8 cellular contexts compared by ENCODE assay signal in genomic region chr22:46791201-46791731, GRCh38. TPM values are rescaled to one million over a fixed set of nuclear protein-coding genes. Genes with fewer than 3 reads are reported as not detected.
DNase-seq lines count a peak whose midpoint lies in the region; ATAC-seq and TF ChIP-seq lines count a peak whose summit lies in the region.

No MANE protein-coding gene starts in this region.

- H3K27ac ChIP-seq in KOPT-K1 (ENCODE audit: low read depth, low read length, poor library complexity, severe bottlenecking) (peak overlapping the region; percentile 76), suprapubic skin (peak overlapping the region; percentile 11), WERI-Rb-1 (no peak overlapping the region)

- peaks cover 2% of the 10 kb centered on the region for H3K9me3 ChIP-seq in KOPT-K1 (ENCODE audit: insufficient read depth, low read length, poor library complexity, severe bottlenecking)
- H3K9me3 ChIP-seq in suprapubic skin, result no peaks in the 10 kb centered on the region
- H3K9me3 ChIP-seq in WERI-Rb-1 (ENCODE audit: severe bottlenecking), result no peaks in the 10 kb centered on the region

- peak overlapping the region; percentile 80 for H3K4me3 Mint-ChIP-seq in activated CD4-positive, alpha-beta memory T cell treated with anti-CD3 and anti-CD28 coated beads for 36 hours
- peak overlapping the region; percentile 87 for H3K4me3 Mint-ChIP-seq in natural killer cell treated with Interleukin-12 subunit alpha and Interleukin-12 subunit beta and Interleukin-15 and Interleukin-18, amount 100 ng/mL, for 72 hours

- H3K27me3 ChIP-seq in suprapubic skin (no peaks in the 10 kb centered on the region), WERI-Rb-1 (ENCODE audit: insufficient read depth, low read depth, severe bottlenecking) (no peaks in the 10 kb centered on the region)

- 37% methylated on average over 13 of the region's 13 CpGs for WGBS in suprapubic skin

- peak; percentile 86 for DNase-seq in activated CD4-positive, alpha-beta memory T cell treated with anti-CD3 and anti-CD28 coated beads for 36 hours
- DNase-seq in dermis blood vessel endothelial cell (peak; percentile 75), suprapubic skin (ENCODE audit: low spot score in 2 of 2) (peak in 1 of 2 donors; percentile 69), NCI-H1092 treated with DMSO at 0.1 percent for 48 hours (lab: John Stamatoyannopoulos, UW) (no peak), WERI-Rb-1 (no peak), islet precursor cell (no peak)
- DNase-seq in natural killer cell treated with Interleukin-12 subunit alpha and Interleukin-12 subunit beta and Interleukin-15 and Interleukin-18, amount 100 ng/mL, for 72 hours (ENCODE audit: low spot score), result peak; percentile 85

- peaks cover 37% of the 10 kb centered on the region for H3K36me3 ChIP-seq in KOPT-K1 (ENCODE audit: insufficient read depth, low read length)
- peaks cover 36% of the 10 kb centered on the region for H3K36me3 ChIP-seq in suprapubic skin
- no peaks in the 10 kb centered on the region for H3K36me3 ChIP-seq in WERI-Rb-1

- peaks cover 13% of the 10 kb centered on the region for H3K36me3 Mint-ChIP-seq in activated CD4-positive, alpha-beta memory T cell treated with anti-CD3 and anti-CD28 coated beads for 36 hours
- H3K36me3 Mint-ChIP-seq in natural killer cell treated with Interleukin-12 subunit alpha and Interleukin-12 subunit beta and Interleukin-15 and Interleukin-18, amount 100 ng/mL, for 72 hours, result no peaks in the 10 kb centered on the region

- CTCF ChIA-PET in activated CD4-positive, alpha-beta memory T cell treated with anti-CD3 and anti-CD28 coated beads for 36 hours (lab: Charles Lee), result interaction anchor here (0.8 to 6.2 kb wide), 6 partner anchors 10 to 228 kb away, joined by 4 to 55 read pairs (median 6); partner anchors contain the start of gene TBC1D22A

- ATAC-seq in natural killer cell treated with Interleukin-12 subunit alpha and Interleukin-12 subunit beta and Interleukin-15 and Interleukin-18, amount 100 ng/mL, for 72 hours, result peak; percentile 95 to 96

- intact Hi-C loops in activated CD4-positive, alpha-beta memory T cell treated with anti-CD3 and anti-CD28 coated beads for 36 hours (cut with micrococcal nuclease), result loop anchor here (1.0 to 10.0 kb wide), 5 partner anchors 18 to 226 kb away; partner anchors contain the start of gene TBC1D22A

- H3K4me1 Mint-ChIP-seq in activated CD4-positive, alpha-beta memory T cell treated with anti-CD3 and anti-CD28 coated beads for 36 hours (ENCODE audit: low read depth), result peaks cover 57% of the 10 kb centered on the region
- H3K4me1 Mint-ChIP-seq in natural killer cell treated with Interleukin-12 subunit alpha and Interleukin-12 subunit beta and Interleukin-15 and Interleukin-18, amount 100 ng/mL, for 72 hours (ENCODE audit: low read depth in 2 of 2), result peaks cover 36 to 40% of the 10 kb centered on the region in 2 donors

- no peaks in the 10 kb centered on the region for H3K27me3 Mint-ChIP-seq in activated CD4-positive, alpha-beta memory T cell treated with anti-CD3 and anti-CD28 coated beads for 36 hours
- H3K27me3 Mint-ChIP-seq in natural killer cell treated with Interleukin-12 subunit alpha and Interleukin-12 subunit beta and Interleukin-15 and Interleukin-18, amount 100 ng/mL, for 72 hours, result no peaks in the 10 kb centered on the region

- H3K9me3 Mint-ChIP-seq in activated CD4-positive, alpha-beta memory T cell treated with anti-CD3 and anti-CD28 coated beads for 36 hours, result no peaks in the 10 kb centered on the region
- no peaks in the 10 kb centered on the region for H3K9me3 Mint-ChIP-seq in natural killer cell treated with Interleukin-12 subunit alpha and Interleukin-12 subunit beta and Interleukin-15 and Interleukin-18, amount 100 ng/mL, for 72 hours

- H3K4me3 ChIP-seq in suprapubic skin (no peak overlapping the region), WERI-Rb-1 (ENCODE audit: low read depth, low read length) (no peak overlapping the region)

- TF ChIP-seq CTCF in suprapubic skin (IDR thresholded peaks at IDR 0.05) (no peak), WERI-Rb-1 (IDR thresholded peaks at IDR 0.05; ENCODE audit: low read depth, low read length) (no peak)

- TF ChIP-seq EP300 in suprapubic skin (IDR thresholded peaks at IDR 0.05), result no peak

- POLR2A ChIA-PET in activated CD4-positive, alpha-beta memory T cell treated with anti-CD3 and anti-CD28 coated beads for 36 hours (lab: Charles Lee), result interaction anchor here (0.6 to 2.1 kb wide), 3 partner anchors 10 to 33 kb away, joined by 3 to 10 read pairs (median 5); partner anchors contain the start of gene TBC1D22A

- H3K27ac Mint-ChIP-seq in activated CD4-positive, alpha-beta memory T cell treated with anti-CD3 and anti-CD28 coated beads for 36 hours, result peak overlapping the region; percentile 99
- peak overlapping the region; percentile 96 to 98 for H3K27ac Mint-ChIP-seq in natural killer cell treated with Interleukin-12 subunit alpha and Interleukin-12 subunit beta and Interleukin-15 and Interleukin-18, amount 100 ng/mL, for 72 hours

- H3K4me1 ChIP-seq in suprapubic skin, result peaks cover 26% of the 10 kb centered on the region

- TF ChIP-seq POLR2A in suprapubic skin (IDR thresholded peaks at IDR 0.05), result no peak

RNA-seq across cellular contexts. Expression of gene TBC1D22A, which starts 28.8 kb away (rescaled TPM):
- 10 to 100 TPM; 33.2 to 34.9 TPM for total RNA-seq in activated CD4-positive, alpha-beta memory T cell treated with anti-CD3 and anti-CD28 coated beads for 36 hours
- total RNA-seq in dermis blood vessel endothelial cell (19.4 and 23.8 TPM in 2 replicates), suprapubic skin (10 to 100 TPM; 24.8 to 43.2 (median 35.4) TPM)
- total RNA-seq in natural killer cell treated with Interleukin-12 subunit alpha and Interleukin-12 subunit beta and Interleukin-15 and Interleukin-18, amount 100 ng/mL, for 72 hours, result 10 to 100 TPM; 31.9 to 43.4 TPM

RNA-seq across cellular contexts. Expression of gene CERK, which starts 53.2 kb away (rescaled TPM):
- total RNA-seq in activated CD4-positive, alpha-beta memory T cell treated with anti-CD3 and anti-CD28 coated beads for 36 hours, result 10 to 100 TPM; 54.4 to 55.0 TPM
- total RNA-seq in dermis blood vessel endothelial cell, result 87.8 and 106 TPM in 2 replicates
- 10 to 100 TPM; 38.1 to 55.8 TPM for total RNA-seq in natural killer cell treated with Interleukin-12 subunit alpha and Interleukin-12 subunit beta and Interleukin-15 and Interleukin-18, amount 100 ng/mL, for 72 hours
- total RNA-seq in suprapubic skin, result 10 to 100 TPM; 19.2 to 46.2 (median 36.6) TPM

Comparison
In these comparisons a context has a peak if more than half of its experiments do, and no peak if none do; other contexts are left out.
1. DNase-seq: peak in activated CD4-positive, alpha-beta memory T cell treated with anti-CD3 and anti-CD28 coated beads for 36 hours (single experiment), dermis blood vessel endothelial cell (single experiment) and natural killer cell treated with Interleukin-12 subunit alpha and Interleukin-12 subunit beta and Interleukin-15 and Interleukin-18, amount 100 ng/mL, for 72 hours (single experiment); none in NCI-H1092 treated with DMSO at 0.1 percent for 48 hours (single experiment), WERI-Rb-1 (single experiment) and islet precursor cell (single experiment).